ENCODE assay signal across 9 cellular contexts in the genomic region with DNA sequence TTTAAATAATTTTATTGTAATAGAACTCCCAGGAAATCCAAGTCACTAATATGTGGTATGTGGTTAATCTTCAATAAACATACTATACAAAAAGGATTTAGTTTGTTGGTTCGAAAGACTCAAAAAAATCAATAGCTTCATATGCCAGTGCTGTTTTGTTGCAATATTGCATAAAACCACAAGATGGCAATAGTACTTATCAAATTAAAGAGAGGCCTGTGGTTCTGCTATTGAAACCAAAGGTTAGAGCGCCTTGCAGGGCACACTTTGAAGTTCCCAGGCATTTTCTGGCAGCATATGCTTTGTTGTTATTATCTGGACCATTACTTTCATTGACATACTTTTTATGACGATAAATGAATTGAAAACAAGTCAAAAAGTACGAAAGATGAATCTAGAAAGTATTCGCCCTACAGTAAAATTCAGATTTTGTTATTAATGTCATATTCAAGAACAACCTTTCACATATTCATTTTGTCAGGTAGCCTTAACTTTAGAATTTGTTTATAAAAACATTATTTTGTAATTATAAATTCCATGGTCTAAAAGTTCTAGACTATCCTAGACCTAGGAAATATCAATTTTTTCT.
DNase-seq lines count a peak whose midpoint lies in the region; ATAC-seq and FAIRE-seq lines count a peak whose summit lies in the region.
"Had no signal": no experiment of that assay in that cellular context is flagged by ENCODE, and none has a peak within 500 bp of the region (broad histone marks: within the 10 kb centered on the region; RNA-seq: fewer than 3 reads in every experiment).

No MANE protein-coding gene starts in this region.

- H3K27ac ChIP-seq in CD4-positive, CD25-positive, alpha-beta regulatory T cell (ENCODE audit: insufficient read depth, low read length, poor library complexity, severe bottlenecking) = no peak overlapping the region
- no peak overlapping the region for H3K27ac ChIP-seq in effector memory CD4-positive, alpha-beta T cell (ENCODE audit: insufficient read depth, low read length, poor library complexity, severe bottlenecking)
- H3K27ac ChIP-seq: SK-N-MC had no signal

- no peak overlapping the region for H3K4me3 Mint-ChIP-seq in CD4-positive, CD25-positive, alpha-beta regulatory T cell

- H3K4me1 Mint-ChIP-seq in CD4-positive, CD25-positive, alpha-beta regulatory T cell = no peaks in the 10 kb centered on the region

- H3K36me3 Mint-ChIP-seq in CD4-positive, CD25-positive, alpha-beta regulatory T cell = no peaks in the 10 kb centered on the region

- H3K4me3 ChIP-seq in CD4-positive, CD25-positive, alpha-beta regulatory T cell (ENCODE audit: low read depth, low read length) = no peak overlapping the region
- H3K4me3 ChIP-seq in effector memory CD4-positive, alpha-beta T cell (ENCODE audit: insufficient read depth, low read depth, low read length, poor library complexity, severe bottlenecking) = no peak overlapping the region
- H3K4me3 ChIP-seq: SK-N-MC had no signal

- no peak overlapping the region for H3K27ac Mint-ChIP-seq in CD4-positive, CD25-positive, alpha-beta regulatory T cell

- DNase-seq in CD4-positive, CD25-positive, alpha-beta regulatory T cell = peak in 2 of 3 donors; percentile 11 to 62
- peak; percentile 74 for DNase-seq in NCI-H2171 treated with DMSO at 0.1 percent for 48 hours (lab: John Stamatoyannopoulos, UW)
- peak; percentile 11 for DNase-seq in UCSD-AML1 (lab: John Stamatoyannopoulos, UW; ENCODE audit: unreplicated experiment)
- DNase-seq in frontal cortex (ENCODE audit: low spot score in 2 of 2) = peak; percentile 4 to 13
- DNase-seq in pons (ENCODE audit: low spot score) = peak; percentile 83
- DNase-seq in effector memory CD4-positive, alpha-beta T cell = no peak

- FAIRE-seq in frontal cortex (lab: Jason Lieb, UNC) = peak; percentile 62

- no peaks in the 10 kb centered on the region for H3K27me3 Mint-ChIP-seq in CD4-positive, CD25-positive, alpha-beta regulatory T cell

- H3K9me3 ChIP-seq in CD4-positive, CD25-positive, alpha-beta regulatory T cell (ENCODE audit: control insufficient read depth in 2 of 2, low read length in 2 of 2) = peaks cover 0 to 3% of the 10 kb centered on the region in 2 experiments
- H3K9me3 ChIP-seq in effector memory CD4-positive, alpha-beta T cell (ENCODE audit: control insufficient read depth, low read length) = no peaks in the 10 kb centered on the region

- H3K4me1 ChIP-seq in CD4-positive, CD25-positive, alpha-beta regulatory T cell (ENCODE audit: control insufficient read depth, insufficient read depth, low read length, poor library complexity, severe bottlenecking) = no peaks in the 10 kb centered on the region
- H3K4me1 ChIP-seq in effector memory CD4-positive, alpha-beta T cell (ENCODE audit: control insufficient read depth, insufficient read depth, low read length, poor library complexity, severe bottlenecking) = no peaks in the 10 kb centered on the region

- no peaks in the 10 kb centered on the region for H3K27me3 ChIP-seq in CD4-positive, CD25-positive, alpha-beta regulatory T cell (ENCODE audit: control insufficient read depth, insufficient read depth, low read length)
- H3K27me3 ChIP-seq in effector memory CD4-positive, alpha-beta T cell (replicated peaks; ENCODE audit: control insufficient read depth, insufficient read depth, low read length, poor library complexity, severe bottlenecking) = no peaks in the 10 kb centered on the region

- H3K9me3 Mint-ChIP-seq in CD4-positive, CD25-positive, alpha-beta regulatory T cell = peaks cover 0 to 7% (median 0%) of the 10 kb centered on the region in 7 donors

- ATAC-seq in CD4-positive, CD25-positive, alpha-beta regulatory T cell (ENCODE audit: low read depth in 2 of 2) = peak in 1 of 2 donors; percentile 48
- peak; percentile 65 for ATAC-seq in GM18517 (IDR thresholded peaks at IDR 0.05; ENCODE audit: unreplicated experiment)
- peak; percentile 65 for ATAC-seq in HG03108 (IDR thresholded peaks at IDR 0.05; ENCODE audit: unreplicated experiment)

- H3K36me3 ChIP-seq in CD4-positive, CD25-positive, alpha-beta regulatory T cell (ENCODE audit: control insufficient read depth, insufficient read depth, low read length) = no peaks in the 10 kb centered on the region
- H3K36me3 ChIP-seq in effector memory CD4-positive, alpha-beta T cell (ENCODE audit: control insufficient read depth, insufficient read depth, low read length) = no peaks in the 10 kb centered on the region

Comparison
In these comparisons a context has a peak if more than half of its experiments do, and no peak if none do; other contexts are left out.
1. DNase-seq: peak in CD4-positive, CD25-positive, alpha-beta regulatory T cell (2 of 3), NCI-H2171 treated with DMSO at 0.1 percent for 48 hours (single experiment), UCSD-AML1 (single experiment), frontal cortex (2 of 2) and pons (single experiment); none in effector memory CD4-positive, alpha-beta T cell (0 of 3).